ENCODE assay signal across 23 cellular contexts in genomic region chr10:114845978-114846693, GRCh38.
"Had no signal": no experiment of that assay in that cellular context is flagged by ENCODE, and none has a peak within 500 bp of the region (broad histone marks: within the 10 kb centered on the region; RNA-seq: fewer than 3 reads in every experiment).

No MANE protein-coding gene starts in this region.

- FAIRE-seq: islet of Langerhans had no signal

- H3K9me3 ChIP-seq: esophagus muscularis mucosa, gastrocnemius medialis, heart right ventricle, mucosa of descending colon, sigmoid colon, testis, tibial nerve, upper lobe of right lung, vagina had no signal

- H3K27ac Mint-ChIP-seq: naive thymus-derived CD8-positive, alpha-beta T cell; stimulated activated naive B cell treated with anti-CD40 and anti-IgM and Interleukin-4, amounts not matched to agents 10 μg/mL and 1 μg/mL and 100 μg/mL, for 72 hours; stimulated activated naive CD8-positive, alpha-beta T cell treated with anti-CD3 and anti-CD28 coated beads, Interleukin-15, amount 100 ng/mL, for 72 hours had no signal

- H3K27me3 ChIP-seq: dorsolateral prefrontal cortex, esophagus muscularis mucosa, gastrocnemius medialis, heart right ventricle, neutrophil, sigmoid colon, testis, tibial nerve, upper lobe of right lung, vagina had no signal

- ATAC-seq: gastrocnemius medialis; heart right ventricle; left lobe of liver; mucosa of descending colon; naive thymus-derived CD8-positive, alpha-beta T cell; stimulated activated naive B cell treated with anti-CD40 and anti-IgM and Interleukin-4, amounts not matched to agents 10 μg/mL and 1 μg/mL and 100 μg/mL, for 72 hours; stimulated activated naive CD8-positive, alpha-beta T cell treated with anti-CD3 and anti-CD28 coated beads, Interleukin-15, amount 100 ng/mL, for 72 hours; upper lobe of right lung had no signal

- H3K27ac ChIP-seq: dorsolateral prefrontal cortex, epithelial cell of prostate, esophagus muscularis mucosa, gastrocnemius medialis, heart right ventricle, neutrophil, sigmoid colon, skin epidermis, testis, tibial nerve, upper lobe of right lung, vagina had no signal

- H3K4me1 ChIP-seq: esophagus muscularis mucosa, gastrocnemius medialis, heart right ventricle, sigmoid colon, testis, tibial nerve, upper lobe of right lung, vagina had no signal

- H3K27me3 Mint-ChIP-seq: naive thymus-derived CD8-positive, alpha-beta T cell; stimulated activated naive B cell treated with anti-CD40 and anti-IgM and Interleukin-4, amounts not matched to agents 10 μg/mL and 1 μg/mL and 100 μg/mL, for 72 hours; stimulated activated naive CD8-positive, alpha-beta T cell treated with anti-CD3 and anti-CD28 coated beads, Interleukin-15, amount 100 ng/mL, for 72 hours had no signal

- H3K4me3 Mint-ChIP-seq: naive thymus-derived CD8-positive, alpha-beta T cell; stimulated activated naive B cell treated with anti-CD40 and anti-IgM and Interleukin-4, amounts not matched to agents 10 μg/mL and 1 μg/mL and 100 μg/mL, for 72 hours; stimulated activated naive CD8-positive, alpha-beta T cell treated with anti-CD3 and anti-CD28 coated beads, Interleukin-15, amount 100 ng/mL, for 72 hours had no signal

- H3K4me1 Mint-ChIP-seq: naive thymus-derived CD8-positive, alpha-beta T cell had no signal

- H3K4me3 ChIP-seq: dorsolateral prefrontal cortex, esophagus muscularis mucosa, gastrocnemius medialis, heart right ventricle, mucosa of descending colon, sigmoid colon, skin epidermis, testis, tibial nerve, upper lobe of right lung, vagina had no signal

- DNase-seq: dorsolateral prefrontal cortex; effector CD8-positive, alpha-beta T cell; gastrocnemius medialis; heart right ventricle; hypothalamus; mucosa of descending colon; naive thymus-derived CD8-positive, alpha-beta T cell; posterior cingulate gyrus; sigmoid colon; stimulated activated CD4-positive, alpha-beta T cell treated with anti-CD3 and anti-CD28 coated beads, Interleukin-2, amount 100 ng/mL, for 24 hours; stimulated activated CD4-positive, alpha-beta T cell treated with anti-CD3 and anti-CD28 coated beads, Interleukin-4, amount 100 ng/mL, for 4 hours; stimulated activated naive B cell treated with anti-CD40 and anti-IgM and Interleukin-4, amounts not matched to agents 10 μg/mL and 1 μg/mL and 100 μg/mL, for 72 hours; stimulated activated naive CD8-positive, alpha-beta T cell treated with anti-CD3 and anti-CD28 coated beads, Interleukin-15, amount 100 ng/mL, for 72 hours; testis; upper lobe of right lung had no signal

- H3K9me3 Mint-ChIP-seq: stimulated activated naive CD8-positive, alpha-beta T cell treated with anti-CD3 and anti-CD28 coated beads, Interleukin-15, amount 100 ng/mL, for 72 hours had no signal
